In the genomic region with DNA sequence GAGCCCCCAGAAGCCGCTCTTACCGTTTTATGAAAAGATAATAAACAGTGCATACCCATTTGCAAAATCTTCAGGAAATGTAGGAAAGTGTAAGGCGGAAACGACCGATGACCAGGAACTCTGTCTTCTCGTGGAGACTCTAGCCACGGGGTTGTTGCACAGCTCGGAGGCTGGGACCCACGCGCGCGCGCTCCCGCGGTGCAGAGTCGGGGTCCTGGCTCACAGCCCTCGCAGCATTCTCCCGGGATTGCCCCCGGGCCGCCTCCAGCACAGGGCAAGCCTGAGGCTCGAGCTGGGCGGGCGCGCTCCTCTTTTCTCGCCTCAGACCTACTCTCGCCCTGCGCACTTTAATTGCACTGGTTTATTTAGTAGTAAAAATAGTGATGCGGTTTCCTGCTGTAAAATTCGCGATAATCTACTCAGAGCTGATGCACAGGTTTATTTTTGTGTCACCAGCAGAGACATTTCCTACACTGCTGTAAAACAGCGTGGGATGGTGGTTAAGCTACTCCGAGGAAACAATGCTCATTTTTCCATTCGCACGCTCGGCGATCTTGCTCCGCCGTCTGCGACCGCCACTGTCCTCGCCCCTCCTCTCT, we compare ENCODE assay signal across 6 cellular contexts. TPM values are rescaled to one million over a fixed set of nuclear protein-coding genes. Genes with fewer than 3 reads are reported as not detected.
DNase-seq lines count a peak whose midpoint lies in the region; ATAC-seq and TF ChIP-seq lines count a peak whose summit lies in the region.

No MANE protein-coding gene starts in this region.

- peak; percentile 35 to 41 for ATAC-seq in activated T-cell treated with anti-CD3 and anti-CD28 coated beads, Interleukin-2, amount 50 U/mL, for 4 hours
- ATAC-seq in left lung (peak; percentile 0), upper lobe of left lung (ENCODE audit: low FRiP score in 2 of 2) (no peak)

- H3K4me1 Mint-ChIP-seq in activated T-cell treated with anti-CD3 and anti-CD28 coated beads, Interleukin-2, amount 50 U/mL, for 4 hours (ENCODE audit: low read depth): peaks cover 36% of the 10 kb centered on the region

- H3K9me3 Mint-ChIP-seq in activated T-cell treated with anti-CD3 and anti-CD28 coated beads, Interleukin-2, amount 50 U/mL, for 4 hours: no peaks in the 10 kb centered on the region

- intact Hi-C loops in left lung (cut with DNase I): no loop called here

- no peaks in the 10 kb centered on the region for H3K36me3 ChIP-seq in left lung
- no peaks in the 10 kb centered on the region for H3K36me3 ChIP-seq in upper lobe of left lung

- peak overlapping the region; percentile 70 for H3K4me3 ChIP-seq in GM12875 (ENCODE audit: low read depth, low read length)
- H3K4me3 ChIP-seq in left lung: peak overlapping the region; percentile 61 to 85
- peak overlapping the region; percentile 69 to 94 (median 76) for H3K4me3 ChIP-seq in upper lobe of left lung

- H3K9me3 ChIP-seq in left lung (no peaks in the 10 kb centered on the region), upper lobe of left lung (no peaks in the 10 kb centered on the region)

- TF ChIP-seq CTCF in GM12875 (IDR thresholded peaks at IDR 0.05; ENCODE audit: borderline replicate concordance, insufficient read depth, low read depth, low read length) (no peak), left lung (IDR thresholded peaks at IDR 0.05) (no peak), upper lobe of left lung (IDR thresholded peaks at IDR 0.05) (no peak)

- H3K4me1 ChIP-seq in left lung (peaks cover 5 to 43% of the 10 kb centered on the region in 2 donors), upper lobe of left lung (peaks cover 16 to 41% (median 25%) of the 10 kb centered on the region in 4 donors)

- no peak for TF ChIP-seq POLR2A in upper lobe of left lung (IDR thresholded peaks at IDR 0.05)

- DNase-seq in activated T-cell treated with anti-CD3 and anti-CD28 coated beads, Interleukin-2, amount 50 U/mL, for 4 hours: peak; percentile 58
- DNase-seq in left lung (peak in 1 of 2 donors; percentile 84), upper lobe of left lung (peak in 1 of 2 donors; percentile 91), pons (ENCODE audit: low spot score) (no peak), activated gamma-delta T cell treated with Interleukin-2 at 50 U/mL for 16 hours (no peak)

- 0 to 1% methylated on average over 14 to 41 of the region's 41 CpGs for WGBS in upper lobe of left lung, 2 donors

- peaks cover 4% of the 10 kb centered on the region for H3K27me3 Mint-ChIP-seq in activated T-cell treated with anti-CD3 and anti-CD28 coated beads, Interleukin-2, amount 50 U/mL, for 4 hours (ENCODE audit: low read depth)

- peak overlapping the region; percentile 93 for H3K4me3 Mint-ChIP-seq in activated T-cell treated with anti-CD3 and anti-CD28 coated beads, Interleukin-2, amount 50 U/mL, for 4 hours

- H3K36me3 Mint-ChIP-seq in activated T-cell treated with anti-CD3 and anti-CD28 coated beads, Interleukin-2, amount 50 U/mL, for 4 hours (ENCODE audit: insufficient read depth): no peaks in the 10 kb centered on the region

- H3K27me3 ChIP-seq in left lung: no peaks in the 10 kb centered on the region
- no peaks in the 10 kb centered on the region for H3K27me3 ChIP-seq in upper lobe of left lung

- no peak for TF ChIP-seq EP300 in upper lobe of left lung (IDR thresholded peaks at IDR 0.05)

- H3K27ac ChIP-seq in left lung (peak overlapping the region; percentile 68), upper lobe of left lung (peak overlapping the region; percentile 54 to 95 (median 83))

RNA-seq across cellular contexts. Expression of a gene that starts 15.5 kb away (rescaled TPM):
- 1 to 10 TPM in 1 of 3 donors, under 1 TPM in 2; 0.18 to 2.1 (median 0.99) TPM for total RNA-seq in activated T-cell treated with anti-CD3 and anti-CD28 coated beads, Interleukin-2, amount 50 U/mL, for 4 hours
- 1 to 10 TPM; 4.3 to 5.7 TPM for total RNA-seq in left lung
- 1 to 10 TPM in 5 of 6 donors, under 1 TPM in 1; 0.83 to 6.7 (median 2.9) TPM for total RNA-seq in upper lobe of left lung

RNA-seq across cellular contexts. Expression of a gene that starts 33.6 kb away (rescaled TPM):
- 10 to 100 TPM; 37.6 to 39.5 (median 38.3) TPM for total RNA-seq in activated T-cell treated with anti-CD3 and anti-CD28 coated beads, Interleukin-2, amount 50 U/mL, for 4 hours
- total RNA-seq in left lung (10 to 100 TPM; 24.2 to 24.5 TPM), upper lobe of left lung (10 to 100 TPM; 14.4 to 75.4 (median 34.1) TPM)

RNA-seq across cellular contexts. Expression of a gene that starts 42.1 kb away (rescaled TPM):
- total RNA-seq in activated T-cell treated with anti-CD3 and anti-CD28 coated beads, Interleukin-2, amount 50 U/mL, for 4 hours: not detected
- not detected for total RNA-seq in left lung
- total RNA-seq in upper lobe of left lung: 1 to 10 TPM in 1 of 6 donors, not detected in 5; 1.6 TPM

RNA-seq across cellular contexts. Expression of a gene that starts 54.2 kb away (rescaled TPM):
- total RNA-seq in activated T-cell treated with anti-CD3 and anti-CD28 coated beads, Interleukin-2, amount 50 U/mL, for 4 hours: 1,000 to 10,000 TPM; 2,938 to 3,145 (median 2,972) TPM
- total RNA-seq in left lung (1,000 to 10,000 TPM; 1,244 to 1,308 TPM), upper lobe of left lung (1,000 to 10,000 TPM in 5 of 6 donors, 100 to 1,000 TPM in 1; 801 to 1,863 (median 1,196) TPM)

RNA-seq across cellular contexts. Expression of a gene that starts 58.5 kb away (rescaled TPM):
- total RNA-seq in activated T-cell treated with anti-CD3 and anti-CD28 coated beads, Interleukin-2, amount 50 U/mL, for 4 hours: not detected
- total RNA-seq in left lung (not detected), upper lobe of left lung (not detected)

Comparison
In these comparisons a context has a peak if more than half of its experiments do, and no peak if none do; other contexts are left out.
1. ATAC-seq: peak in activated T-cell treated with anti-CD3 and anti-CD28 coated beads, Interleukin-2, amount 50 U/mL, for 4 hours (2 of 2) and left lung (single experiment); none in upper lobe of left lung (0 of 2).
2. Peak in every context shown above with its lines, with median percentiles within 50 percentile points of each other: H3K4me3 ChIP-seq.